Comparison of ENCODE assay signal across 1 cellular context in the genomic region with DNA sequence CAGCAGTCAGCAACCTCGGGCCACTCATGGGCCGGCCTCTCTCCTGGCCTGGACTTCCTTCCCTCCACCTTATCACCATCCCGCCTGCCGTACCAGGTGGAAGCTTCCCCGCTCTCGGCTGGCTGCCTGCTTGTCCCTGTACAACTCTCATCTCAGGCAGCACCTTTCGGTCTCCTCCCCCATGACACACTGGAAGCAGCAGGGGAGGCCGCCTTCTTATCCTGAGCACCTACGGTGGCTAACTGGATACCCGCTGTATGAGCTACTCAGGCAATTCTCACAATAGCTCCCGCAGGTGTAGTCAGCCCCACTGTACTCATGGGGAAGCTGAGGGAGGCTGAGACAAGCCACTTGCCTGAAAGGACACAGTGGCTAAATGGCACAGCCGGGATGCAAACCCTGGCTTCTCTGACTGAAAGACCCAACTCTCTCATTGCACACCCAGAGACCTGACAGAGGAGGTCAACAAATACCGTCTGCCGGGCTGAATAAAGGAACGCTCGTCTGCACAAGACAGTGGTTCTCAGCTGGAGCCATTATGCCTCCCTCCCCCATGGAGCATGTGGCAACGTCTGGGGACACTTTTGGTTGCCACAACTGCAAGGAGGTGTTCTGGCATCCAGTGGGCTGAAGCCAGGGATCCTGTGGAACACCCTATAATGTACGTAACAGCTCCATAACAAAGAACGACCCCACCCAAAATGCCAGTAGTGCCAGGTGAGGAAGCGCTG.
A peak's percentile ranks its signal among the peaks of the same experiment; 100 is the strongest.
TF ChIP-seq lines count a peak whose summit lies in the region.

No MANE protein-coding gene starts in this region.

TF ChIP-seq in K562, 482 proteins besides CTCF, POLR2A, EP300 and RAD21 (continued from another document and continues in another):
- TF ChIP-seq, protein P1, sequence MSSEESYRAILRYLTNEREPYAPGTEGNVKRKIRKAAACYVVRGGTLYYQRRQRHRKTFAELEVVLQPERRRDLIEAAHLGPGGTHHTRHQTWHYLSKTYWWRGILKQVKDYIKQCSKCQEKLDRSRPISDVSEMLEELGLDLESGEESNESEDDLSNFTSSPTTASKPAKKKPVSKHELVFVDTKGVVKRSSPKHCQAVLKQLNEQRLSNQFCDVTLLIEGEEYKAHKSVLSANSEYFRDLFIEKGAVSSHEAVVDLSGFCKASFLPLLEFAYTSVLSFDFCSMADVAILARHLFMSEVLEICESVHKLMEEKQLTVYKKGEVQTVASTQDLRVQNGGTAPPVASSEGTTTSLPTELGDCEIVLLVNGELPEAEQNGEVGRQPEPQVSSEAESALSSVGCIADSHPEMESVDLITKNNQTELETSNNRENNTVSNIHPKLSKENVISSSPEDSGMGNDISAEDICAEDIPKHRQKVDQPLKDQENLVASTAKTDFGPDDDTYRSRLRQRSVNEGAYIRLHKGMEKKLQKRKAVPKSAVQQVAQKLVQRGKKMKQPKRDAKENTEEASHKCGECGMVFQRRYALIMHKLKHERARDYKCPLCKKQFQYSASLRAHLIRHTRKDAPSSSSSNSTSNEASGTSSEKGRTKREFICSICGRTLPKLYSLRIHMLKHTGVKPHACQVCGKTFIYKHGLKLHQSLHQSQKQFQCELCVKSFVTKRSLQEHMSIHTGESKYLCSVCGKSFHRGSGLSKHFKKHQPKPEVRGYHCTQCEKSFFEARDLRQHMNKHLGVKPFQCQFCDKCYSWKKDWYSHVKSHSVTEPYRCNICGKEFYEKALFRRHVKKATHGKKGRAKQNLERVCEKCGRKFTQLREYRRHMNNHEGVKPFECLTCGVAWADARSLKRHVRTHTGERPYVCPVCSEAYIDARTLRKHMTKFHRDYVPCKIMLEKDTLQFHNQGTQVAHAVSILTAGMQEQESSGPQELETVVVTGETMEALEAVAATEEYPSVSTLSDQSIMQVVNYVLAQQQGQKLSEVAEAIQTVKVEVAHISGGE (CRISPR knock-in tag; IDR thresholded peaks at IDR 0.05): peak in 1 of 3 experiments; percentile 68; a peak in 2 of 6 replicates
- 0 out of 4 replicates have a peak, but pooled peaks of 1 of the 2 experiments have one; percentile 45 for TF ChIP-seq HDAC1 (IDR thresholded peaks at IDR 0.05)
- TF ChIP-seq TEAD4 (IDR thresholded peaks at IDR 0.05; ENCODE audit: low read length): peak; percentile 45; the same call in 1 of the 2 replicates
- no peak for TF ChIP-seq TEAD4 (CRISPR knock-in tag; IDR thresholded peaks at IDR 0.05; ENCODE audit: borderline replicate concordance)
- 0 out of 2 replicates have a peak, but pooled peaks have one; percentile 15 for TF ChIP-seq ESRRA (IDR thresholded peaks at IDR 0.05; ENCODE audit: borderline replicate concordance, low read depth)
- TF ChIP-seq, protein P2, sequence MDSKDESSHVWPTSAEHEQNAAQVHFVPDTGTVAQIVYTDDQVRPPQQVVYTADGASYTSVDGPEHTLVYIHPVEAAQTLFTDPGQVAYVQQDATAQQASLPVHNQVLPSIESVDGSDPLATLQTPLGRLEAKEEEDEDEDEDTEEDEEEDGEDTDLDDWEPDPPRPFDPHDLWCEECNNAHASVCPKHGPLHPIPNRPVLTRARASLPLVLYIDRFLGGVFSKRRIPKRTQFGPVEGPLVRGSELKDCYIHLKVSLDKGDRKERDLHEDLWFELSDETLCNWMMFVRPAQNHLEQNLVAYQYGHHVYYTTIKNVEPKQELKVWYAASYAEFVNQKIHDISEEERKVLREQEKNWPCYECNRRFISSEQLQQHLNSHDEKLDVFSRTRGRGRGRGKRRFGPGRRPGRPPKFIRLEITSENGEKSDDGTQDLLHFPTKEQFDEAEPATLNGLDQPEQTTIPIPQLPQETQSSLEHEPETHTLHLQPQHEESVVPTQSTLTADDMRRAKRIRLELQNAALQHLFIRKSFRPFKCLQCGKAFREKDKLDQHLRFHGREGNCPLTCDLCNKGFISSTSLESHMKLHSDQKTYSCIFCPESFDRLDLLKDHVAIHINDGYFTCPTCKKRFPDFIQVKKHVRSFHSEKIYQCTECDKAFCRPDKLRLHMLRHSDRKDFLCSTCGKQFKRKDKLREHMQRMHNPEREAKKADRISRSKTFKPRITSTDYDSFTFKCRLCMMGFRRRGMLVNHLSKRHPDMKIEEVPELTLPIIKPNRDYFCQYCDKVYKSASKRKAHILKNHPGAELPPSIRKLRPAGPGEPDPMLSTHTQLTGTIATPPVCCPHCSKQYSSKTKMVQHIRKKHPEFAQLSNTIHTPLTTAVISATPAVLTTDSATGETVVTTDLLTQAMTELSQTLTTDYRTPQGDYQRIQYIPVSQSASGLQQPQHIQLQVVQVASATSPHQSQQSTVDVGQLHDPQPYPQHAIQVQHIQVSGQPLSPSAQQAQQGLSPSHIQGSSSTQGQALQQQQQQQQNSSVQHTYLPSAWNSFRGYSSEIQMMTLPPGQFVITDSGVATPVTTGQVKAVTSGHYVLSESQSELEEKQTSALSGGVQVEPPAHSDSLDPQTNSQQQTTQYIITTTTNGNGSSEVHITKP (IDR thresholded peaks at IDR 0.05; ENCODE audit: partially characterized antibody): peak; percentile 89
- TF ChIP-seq TCF3 (CRISPR knock-in tag; IDR thresholded peaks at IDR 0.05): peak; percentile 65
- no peak for TF ChIP-seq NFATC3 (IDR thresholded peaks at IDR 0.05)
- peak in 1 of 2 experiments; percentile 27; a peak in 1 of 4 replicates for TF ChIP-seq NRF1 (conservative IDR thresholded peaks at IDR 0.05 in 1 of 2, IDR thresholded peaks at IDR 0.05 in 1 of 2)
- TF ChIP-seq TOE1 (IDR thresholded peaks at IDR 0.05; ENCODE audit: borderline replicate concordance): no peak
- TF ChIP-seq TOE1 (CRISPR knock-in tag; IDR thresholded peaks at IDR 0.05; ENCODE audit: borderline replicate concordance, low read depth): no peak
- TF ChIP-seq CTBP1 (IDR thresholded peaks at IDR 0.05; ENCODE audit: borderline replicate concordance): peak; percentile 95
- no peak for TF ChIP-seq SETDB1 (IDR thresholded peaks at IDR 0.05; ENCODE audit: low read length)
- TF ChIP-seq RFX1 (IDR thresholded peaks at IDR 0.05): no peak
- TF ChIP-seq NCOR1 (IDR thresholded peaks at IDR 0.05): peak; percentile 17; the same call in 1 of the 2 replicates
- TF ChIP-seq, protein P3, sequence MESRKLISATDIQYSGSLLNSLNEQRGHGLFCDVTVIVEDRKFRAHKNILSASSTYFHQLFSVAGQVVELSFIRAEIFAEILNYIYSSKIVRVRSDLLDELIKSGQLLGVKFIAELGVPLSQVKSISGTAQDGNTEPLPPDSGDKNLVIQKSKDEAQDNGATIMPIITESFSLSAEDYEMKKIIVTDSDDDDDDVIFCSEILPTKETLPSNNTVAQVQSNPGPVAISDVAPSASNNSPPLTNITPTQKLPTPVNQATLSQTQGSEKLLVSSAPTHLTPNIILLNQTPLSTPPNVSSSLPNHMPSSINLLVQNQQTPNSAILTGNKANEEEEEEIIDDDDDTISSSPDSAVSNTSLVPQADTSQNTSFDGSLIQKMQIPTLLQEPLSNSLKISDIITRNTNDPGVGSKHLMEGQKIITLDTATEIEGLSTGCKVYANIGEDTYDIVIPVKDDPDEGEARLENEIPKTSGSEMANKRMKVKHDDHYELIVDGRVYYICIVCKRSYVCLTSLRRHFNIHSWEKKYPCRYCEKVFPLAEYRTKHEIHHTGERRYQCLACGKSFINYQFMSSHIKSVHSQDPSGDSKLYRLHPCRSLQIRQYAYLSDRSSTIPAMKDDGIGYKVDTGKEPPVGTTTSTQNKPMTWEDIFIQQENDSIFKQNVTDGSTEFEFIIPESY (CRISPR knock-in tag; IDR thresholded peaks at IDR 0.05): peak; percentile 70
- no peak for TF ChIP-seq TRIM28 (IDR thresholded peaks at IDR 0.05)
- TF ChIP-seq, protein P4, sequence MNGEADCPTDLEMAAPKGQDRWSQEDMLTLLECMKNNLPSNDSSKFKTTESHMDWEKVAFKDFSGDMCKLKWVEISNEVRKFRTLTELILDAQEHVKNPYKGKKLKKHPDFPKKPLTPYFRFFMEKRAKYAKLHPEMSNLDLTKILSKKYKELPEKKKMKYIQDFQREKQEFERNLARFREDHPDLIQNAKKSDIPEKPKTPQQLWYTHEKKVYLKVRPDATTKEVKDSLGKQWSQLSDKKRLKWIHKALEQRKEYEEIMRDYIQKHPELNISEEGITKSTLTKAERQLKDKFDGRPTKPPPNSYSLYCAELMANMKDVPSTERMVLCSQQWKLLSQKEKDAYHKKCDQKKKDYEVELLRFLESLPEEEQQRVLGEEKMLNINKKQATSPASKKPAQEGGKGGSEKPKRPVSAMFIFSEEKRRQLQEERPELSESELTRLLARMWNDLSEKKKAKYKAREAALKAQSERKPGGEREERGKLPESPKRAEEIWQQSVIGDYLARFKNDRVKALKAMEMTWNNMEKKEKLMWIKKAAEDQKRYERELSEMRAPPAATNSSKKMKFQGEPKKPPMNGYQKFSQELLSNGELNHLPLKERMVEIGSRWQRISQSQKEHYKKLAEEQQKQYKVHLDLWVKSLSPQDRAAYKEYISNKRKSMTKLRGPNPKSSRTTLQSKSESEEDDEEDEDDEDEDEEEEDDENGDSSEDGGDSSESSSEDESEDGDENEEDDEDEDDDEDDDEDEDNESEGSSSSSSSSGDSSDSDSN (IDR thresholded peaks at IDR 0.05; ENCODE audit: borderline replicate concordance in 1 of 2, low read depth in 2 of 2, low read length in 2 of 2): peak; percentile 51 to 94; a peak in 3 of 4 replicates
- TF ChIP-seq SPI1 (IDR thresholded peaks at IDR 0.05; ENCODE audit: borderline replicate concordance, low read depth, low read length): peak; percentile 46
- peak; percentile 48; the same call in 1 of the 2 replicates for TF ChIP-seq NCOA1 (IDR thresholded peaks at IDR 0.05; ENCODE audit: low read depth)
- peak; percentile 41; the same call in 1 of the 2 replicates for TF ChIP-seq SMAD4 (CRISPR knock-in tag; conservative IDR thresholded peaks at IDR 0.05)
- peak; percentile 75 for TF ChIP-seq CBFA2T2 (conservative IDR thresholded peaks at IDR 0.05)
- 0 out of 2 replicates have a peak, but pooled peaks have one; percentile 20 for TF ChIP-seq FOSL1 (tag; conservative IDR thresholded peaks at IDR 0.05)
- TF ChIP-seq, protein P5, sequence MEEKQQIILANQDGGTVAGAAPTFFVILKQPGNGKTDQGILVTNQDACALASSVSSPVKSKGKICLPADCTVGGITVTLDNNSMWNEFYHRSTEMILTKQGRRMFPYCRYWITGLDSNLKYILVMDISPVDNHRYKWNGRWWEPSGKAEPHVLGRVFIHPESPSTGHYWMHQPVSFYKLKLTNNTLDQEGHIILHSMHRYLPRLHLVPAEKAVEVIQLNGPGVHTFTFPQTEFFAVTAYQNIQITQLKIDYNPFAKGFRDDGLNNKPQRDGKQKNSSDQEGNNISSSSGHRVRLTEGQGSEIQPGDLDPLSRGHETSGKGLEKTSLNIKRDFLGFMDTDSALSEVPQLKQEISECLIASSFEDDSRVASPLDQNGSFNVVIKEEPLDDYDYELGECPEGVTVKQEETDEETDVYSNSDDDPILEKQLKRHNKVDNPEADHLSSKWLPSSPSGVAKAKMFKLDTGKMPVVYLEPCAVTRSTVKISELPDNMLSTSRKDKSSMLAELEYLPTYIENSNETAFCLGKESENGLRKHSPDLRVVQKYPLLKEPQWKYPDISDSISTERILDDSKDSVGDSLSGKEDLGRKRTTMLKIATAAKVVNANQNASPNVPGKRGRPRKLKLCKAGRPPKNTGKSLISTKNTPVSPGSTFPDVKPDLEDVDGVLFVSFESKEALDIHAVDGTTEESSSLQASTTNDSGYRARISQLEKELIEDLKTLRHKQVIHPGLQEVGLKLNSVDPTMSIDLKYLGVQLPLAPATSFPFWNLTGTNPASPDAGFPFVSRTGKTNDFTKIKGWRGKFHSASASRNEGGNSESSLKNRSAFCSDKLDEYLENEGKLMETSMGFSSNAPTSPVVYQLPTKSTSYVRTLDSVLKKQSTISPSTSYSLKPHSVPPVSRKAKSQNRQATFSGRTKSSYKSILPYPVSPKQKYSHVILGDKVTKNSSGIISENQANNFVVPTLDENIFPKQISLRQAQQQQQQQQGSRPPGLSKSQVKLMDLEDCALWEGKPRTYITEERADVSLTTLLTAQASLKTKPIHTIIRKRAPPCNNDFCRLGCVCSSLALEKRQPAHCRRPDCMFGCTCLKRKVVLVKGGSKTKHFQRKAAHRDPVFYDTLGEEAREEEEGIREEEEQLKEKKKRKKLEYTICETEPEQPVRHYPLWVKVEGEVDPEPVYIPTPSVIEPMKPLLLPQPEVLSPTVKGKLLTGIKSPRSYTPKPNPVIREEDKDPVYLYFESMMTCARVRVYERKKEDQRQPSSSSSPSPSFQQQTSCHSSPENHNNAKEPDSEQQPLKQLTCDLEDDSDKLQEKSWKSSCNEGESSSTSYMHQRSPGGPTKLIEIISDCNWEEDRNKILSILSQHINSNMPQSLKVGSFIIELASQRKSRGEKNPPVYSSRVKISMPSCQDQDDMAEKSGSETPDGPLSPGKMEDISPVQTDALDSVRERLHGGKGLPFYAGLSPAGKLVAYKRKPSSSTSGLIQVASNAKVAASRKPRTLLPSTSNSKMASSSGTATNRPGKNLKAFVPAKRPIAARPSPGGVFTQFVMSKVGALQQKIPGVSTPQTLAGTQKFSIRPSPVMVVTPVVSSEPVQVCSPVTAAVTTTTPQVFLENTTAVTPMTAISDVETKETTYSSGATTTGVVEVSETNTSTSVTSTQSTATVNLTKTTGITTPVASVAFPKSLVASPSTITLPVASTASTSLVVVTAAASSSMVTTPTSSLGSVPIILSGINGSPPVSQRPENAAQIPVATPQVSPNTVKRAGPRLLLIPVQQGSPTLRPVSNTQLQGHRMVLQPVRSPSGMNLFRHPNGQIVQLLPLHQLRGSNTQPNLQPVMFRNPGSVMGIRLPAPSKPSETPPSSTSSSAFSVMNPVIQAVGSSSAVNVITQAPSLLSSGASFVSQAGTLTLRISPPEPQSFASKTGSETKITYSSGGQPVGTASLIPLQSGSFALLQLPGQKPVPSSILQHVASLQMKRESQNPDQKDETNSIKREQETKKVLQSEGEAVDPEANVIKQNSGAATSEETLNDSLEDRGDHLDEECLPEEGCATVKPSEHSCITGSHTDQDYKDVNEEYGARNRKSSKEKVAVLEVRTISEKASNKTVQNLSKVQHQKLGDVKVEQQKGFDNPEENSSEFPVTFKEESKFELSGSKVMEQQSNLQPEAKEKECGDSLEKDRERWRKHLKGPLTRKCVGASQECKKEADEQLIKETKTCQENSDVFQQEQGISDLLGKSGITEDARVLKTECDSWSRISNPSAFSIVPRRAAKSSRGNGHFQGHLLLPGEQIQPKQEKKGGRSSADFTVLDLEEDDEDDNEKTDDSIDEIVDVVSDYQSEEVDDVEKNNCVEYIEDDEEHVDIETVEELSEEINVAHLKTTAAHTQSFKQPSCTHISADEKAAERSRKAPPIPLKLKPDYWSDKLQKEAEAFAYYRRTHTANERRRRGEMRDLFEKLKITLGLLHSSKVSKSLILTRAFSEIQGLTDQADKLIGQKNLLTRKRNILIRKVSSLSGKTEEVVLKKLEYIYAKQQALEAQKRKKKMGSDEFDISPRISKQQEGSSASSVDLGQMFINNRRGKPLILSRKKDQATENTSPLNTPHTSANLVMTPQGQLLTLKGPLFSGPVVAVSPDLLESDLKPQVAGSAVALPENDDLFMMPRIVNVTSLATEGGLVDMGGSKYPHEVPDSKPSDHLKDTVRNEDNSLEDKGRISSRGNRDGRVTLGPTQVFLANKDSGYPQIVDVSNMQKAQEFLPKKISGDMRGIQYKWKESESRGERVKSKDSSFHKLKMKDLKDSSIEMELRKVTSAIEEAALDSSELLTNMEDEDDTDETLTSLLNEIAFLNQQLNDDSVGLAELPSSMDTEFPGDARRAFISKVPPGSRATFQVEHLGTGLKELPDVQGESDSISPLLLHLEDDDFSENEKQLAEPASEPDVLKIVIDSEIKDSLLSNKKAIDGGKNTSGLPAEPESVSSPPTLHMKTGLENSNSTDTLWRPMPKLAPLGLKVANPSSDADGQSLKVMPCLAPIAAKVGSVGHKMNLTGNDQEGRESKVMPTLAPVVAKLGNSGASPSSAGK (IDR thresholded peaks at IDR 0.05): peak; percentile 58
- TF ChIP-seq EZH2 (IDR thresholded peaks at IDR 0.05; ENCODE audit: borderline replicate concordance, low read depth, low read length): no peak
- TF ChIP-seq JUND (IDR thresholded peaks at IDR 0.05; ENCODE audit: borderline replicate concordance, low read depth, low read length): peak; percentile 35; the same call in 1 of the 2 replicates
- TF ChIP-seq JUND (tag; IDR thresholded peaks at IDR 0.05; ENCODE audit: borderline replicate concordance, low read depth, low read length): peak; percentile 28; the same call in 1 of the 3 replicates
- TF ChIP-seq KHSRP (IDR thresholded peaks at IDR 0.05): no peak
